In genomic region chr7:22373388-22373787, GRCh38 we compare ENCODE assay signal across 26 cellular contexts.
"Had no signal": no experiment of that assay in that cellular context is flagged by ENCODE, and none has a peak within 500 bp of the region (broad histone marks: within the 10 kb centered on the region; RNA-seq: fewer than 3 reads in every experiment).

No MANE protein-coding gene starts in this region.

- H3K4me3 ChIP-seq: right lobe of liver, skin epidermis, thoracic aorta, uterus had no signal

- ATAC-seq: activated CD4-positive, CD25-positive, alpha-beta regulatory T cell treated with anti-CD3 and anti-CD28 coated beads, Interleukin-2, amount 50 U/mL, for 24 hours; left cardiac atrium; naive thymus-derived CD4-positive, alpha-beta T cell; right lobe of liver; stimulated activated effector memory CD8-positive, alpha-beta T cell treated with anti-CD3 and anti-CD28 coated beads, Interleukin-12 subunit alpha, Interleukin-12 subunit beta, amount 100 ng/mL, for 72 hours had no signal

- H3K27ac ChIP-seq: right lobe of liver, skin epidermis, thoracic aorta, uterus, WERI-Rb-1 had no signal

- DNase-seq: activated CD4-positive, alpha-beta memory T cell treated with anti-CD3 and anti-CD28 coated beads for 36 hours; activated CD4-positive, alpha-beta T cell treated with anti-CD3 and anti-CD28 coated beads, Interleukin-2, amount 10 ng/mL, durations not matched to agents 24 days and 14 days; activated CD8-positive, alpha-beta memory T cell treated with anti-CD3 and anti-CD28 coated beads, Interleukin-2, amount 50 U/mL, for 48 hours; activated gamma-delta T cell; activated naive CD4-positive, alpha-beta T cell treated with anti-CD3 and anti-CD28 coated beads, Interleukin-2, amount 10 ng/mL, durations not matched to agents 7 days and 5 days; activated naive CD8-positive, alpha-beta T cell treated with anti-CD3 and anti-CD28 coated beads, Interleukin-2, amount 10 ng/mL, durations not matched to agents 7 days and 5 days; activated T-cell treated with anti-CD3 and anti-CD28 coated beads, Interleukin-2, amount 50 U/mL, for 24 hours; amniotic stem cell; central memory CD4-positive, alpha-beta T cell; endodermal cell; foreskin fibroblast; head of caudate nucleus; hippocampal formation; left cardiac atrium; naive thymus-derived CD4-positive, alpha-beta T cell; right lobe of liver; stimulated activated CD4-positive, alpha-beta T cell treated with anti-CD3 and anti-CD28 coated beads, Interleukin-12 subunit alpha, Interleukin-12 subunit beta, amount 100 ng/mL, for 4 hours; stimulated activated CD4-positive, alpha-beta T cell treated with anti-CD3 and anti-CD28 coated beads, Interleukin-4, amount 100 ng/mL, for 24 hours; T-helper 9 cell; trophoblast cell; uterus; WERI-Rb-1 had no signal

- H3K9me3 ChIP-seq: right lobe of liver, thoracic aorta, uterus had no signal

- H3K4me1 ChIP-seq: uterus had no signal

- H3K27me3 ChIP-seq: right lobe of liver, uterus had no signal

- H3K36me3 ChIP-seq: right lobe of liver, thoracic aorta, uterus, WERI-Rb-1 had no signal
